Comparison of ENCODE assay signal across 12 cellular contexts in genomic region chr1:9145021-9145668, GRCh38. TPM values are rescaled to one million over a fixed set of nuclear protein-coding genes. Genes with fewer than 3 reads are reported as not detected.
DNase-seq lines count a peak whose midpoint lies in the region; ATAC-seq, FAIRE-seq and TF ChIP-seq lines count a peak whose summit lies in the region.
"Had no signal": no experiment of that assay in that cellular context is flagged by ENCODE, and none has a peak within 500 bp of the region (broad histone marks: within the 10 kb centered on the region; RNA-seq: fewer than 3 reads in every experiment).

No MANE protein-coding gene starts in this region.

- no peak overlapping the region for H4K12ac ChIP-seq in trophoblast cell (ENCODE audit: low read depth, low read length)

- H2BK5ac ChIP-seq in trophoblast cell (ENCODE audit: low read depth, low read length, poor library complexity): no peak overlapping the region

- H3K23ac ChIP-seq in trophoblast cell (ENCODE audit: low read length): no peak overlapping the region

- no peak overlapping the region for H3K27ac ChIP-seq in HL-60 (replicated peaks)
- no peak overlapping the region; the same call in 1 of the 2 replicates for H3K27ac ChIP-seq in GM12878 (ENCODE audit: control insufficient read depth, insufficient read depth)
- H3K27ac ChIP-seq in trophoblast cell (ENCODE audit: low read depth, low read length): no peak overlapping the region

- H3K4ac ChIP-seq in trophoblast cell (ENCODE audit: low read depth, low read length): no peak overlapping the region

- no peak overlapping the region for H2BK12ac ChIP-seq in trophoblast cell (ENCODE audit: low read length)

- POLR2A ChIA-PET in GM12878 (lab: Charles Lee): interaction anchor here (0.7 kb wide), 1 partner anchor 11 kb away, joined by 3 read pairs; no protein-coding TSS in a partner anchor

- H3K79me2 ChIP-seq in GM12878 (ENCODE audit: control insufficient read depth, insufficient read depth, low read length): no peaks in the 10 kb centered on the region
- no peaks in the 10 kb centered on the region for H3K79me2 ChIP-seq in trophoblast cell (ENCODE audit: control insufficient read depth, insufficient read depth, low read length, poor library complexity)

- H3K79me1 ChIP-seq in trophoblast cell (ENCODE audit: low read length): no peaks in the 10 kb centered on the region

- in situ Hi-C loops in GM12878 (cut with MboI): no loop called here

- H2AFZ ChIP-seq in GM12878 (ENCODE audit: control insufficient read depth, low read depth, low read length) (no peak overlapping the region), trophoblast cell (ENCODE audit: insufficient read depth, low read length, poor library complexity) (no peak overlapping the region)

- WGBS in GM12878 (ENCODE audit: insufficient coverage, insufficient replicate concordance, low lambda C conversion rate, missing lambda C conversion rate): 63% methylated on average over 17 of the region's 17 CpGs
- WGBS in trophoblast cell (ENCODE audit: extremely low coverage, insufficient coverage, insufficient read length): no CpG with 5 or more reads among the region's 17 CpGs

- H3K36me3 ChIP-seq in GM12878 (ENCODE audit: control insufficient read depth in 2 of 2, insufficient read depth in 2 of 2, low read length in 1 of 2) (peaks cover 0 to 2% of the 10 kb centered on the region in 2 experiments; a peak in 1 of 4 replicates), trophoblast cell (ENCODE audit: control insufficient read depth in 1 of 2, insufficient read depth in 2 of 2, low read length in 2 of 2) (peaks cover 2 to 4% of the 10 kb centered on the region in 2 experiments)

- no peak overlapping the region for H2BK120ac ChIP-seq in trophoblast cell (ENCODE audit: insufficient read depth, low read length, poor library complexity)

- BruUV-seq in GM12878 (replicated peaks; lab: Mats Ljungman, UMichigan): no TSS peak

- RAD21 ChIA-PET in GM12878 (lab: Charles Lee; ENCODE audit: unreplicated experiment): interaction anchor here (0.6 to 2.2 kb wide), 4 partner anchors 12 to 91 kb away, joined by 3 to 6 read pairs (median 3); no protein-coding TSS in a partner anchor

- H3K4me1 ChIP-seq in GM12878 (ENCODE audit: control insufficient read depth, insufficient read depth, low read length) (peaks cover 17% of the 10 kb centered on the region), trophoblast cell (ENCODE audit: control insufficient read depth in 1 of 2, insufficient read depth in 2 of 2, low read length in 2 of 2) (peaks cover under 1 to 1% of the 10 kb centered on the region in 2 experiments)

- SMC1A ChIA-PET in GM12878 (lab: Charles Lee; ENCODE audit: uncharacterized antibody, unreplicated experiment): no interaction called here

- H3K9ac ChIP-seq in GM12878 (ENCODE audit: control insufficient read depth, insufficient read depth, low read length) (no peak overlapping the region), trophoblast cell (ENCODE audit: low read length) (no peak overlapping the region)

- H4K8ac ChIP-seq in trophoblast cell (ENCODE audit: low read depth, low read length): no peak overlapping the region

- TF ChIP-seq POLR2A in GM12878 (IDR thresholded peaks at IDR 0.05; ENCODE audit: low read depth, low read length): no peak

- no peak for TF ChIP-seq RAD21 in GM12878 (IDR thresholded peaks at IDR 0.05; ENCODE audit: insufficient read depth, low read depth, low read length)

- H3K9me3 ChIP-seq in GM12878 (replicated peaks; ENCODE audit: control insufficient read depth, insufficient read depth, low read length) (no peaks in the 10 kb centered on the region), trophoblast cell (ENCODE audit: insufficient read depth, low read depth, low read length) (no peaks in the 10 kb centered on the region)

- intact Hi-C loops in GM12878 (cut with micrococcal nuclease; ENCODE audit: unreplicated experiment): no loop called here

- H4K91ac ChIP-seq in trophoblast cell (ENCODE audit: low read depth, low read length): no peak overlapping the region

- TF ChIP-seq EP300 in GM12878 (IDR thresholded peaks at IDR 0.05; ENCODE audit: borderline replicate concordance in 1 of 2, control insufficient read depth in 1 of 2, low read depth in 2 of 2, low read length in 2 of 2): no peak

- no peak overlapping the region for H2AK5ac ChIP-seq in trophoblast cell (ENCODE audit: low read length)

- CTCF ChIA-PET in GM12878 (lab: Yijun Ruan, JAX): interaction anchor here (1.3 to 2.2 kb wide), 2 partner anchors 34 to 51 kb away, joined by 6 to 13 read pairs; no protein-coding TSS in a partner anchor

- TF ChIP-seq CTCF in HL-60 (IDR thresholded peaks at IDR 0.05; ENCODE audit: insufficient read depth, low read length): no peak
- TF ChIP-seq CTCF in GM12878 (IDR thresholded peaks at IDR 0.05 in 2 of 3, conservative IDR thresholded peaks at IDR 0.05 in 1 of 3; ENCODE audit: control insufficient read depth in 2 of 3, extremely low read depth in 1 of 3, insufficient read depth in 1 of 3, low read depth in 3 of 3, low read length in 3 of 3): no peak

- no peak overlapping the region for H3K4me3 ChIP-seq in HL-60 (replicated peaks; ENCODE audit: insufficient read depth, low read length)
- H3K4me3 ChIP-seq in GM12878: no peak overlapping the region
- H3K4me3 ChIP-seq in trophoblast cell (ENCODE audit: low read depth, low read length): no peak overlapping the region

- FAIRE-seq in GM12878 (lab: Jason Lieb, UNC): no peak
- FAIRE-seq: H1 had no signal

- H3K27me3 ChIP-seq in HL-60 (ENCODE audit: insufficient read depth, poor library complexity, severe bottlenecking) (no peaks in the 10 kb centered on the region), GM12878 (replicated peaks in 1 of 2; ENCODE audit: control insufficient read depth in 2 of 2, insufficient read depth in 2 of 2, low read length in 1 of 2) (no peaks in the 10 kb centered on the region), trophoblast cell (ENCODE audit: insufficient read depth, low read length) (no peaks in the 10 kb centered on the region)

- H3K14ac ChIP-seq in trophoblast cell (ENCODE audit: low read length): no peak overlapping the region

- H4K20me1 ChIP-seq in GM12878 (ENCODE audit: control insufficient read depth, insufficient read depth): no peaks in the 10 kb centered on the region; the same call in 1 of the 2 replicates

- ATAC-seq in GM12878 (peak; percentile 62), HG03354 (IDR thresholded peaks at IDR 0.05; ENCODE audit: poor library complexity, severe bottlenecking, unreplicated experiment) (no peak)

- peak; percentile 35 for DNase-seq in activated CD4-positive, alpha-beta T cell treated with anti-CD3 and anti-CD28 coated beads for 48 hours
- DNase-seq in activated CD4-positive, alpha-beta T cell treated with anti-CD3 and anti-CD28 coated beads for 4 hours: no peak
- DNase-seq in HL-60 (ENCODE audit: low read depth in 1 of 2, low spot score in 1 of 2): peak; percentile 29 to 49
- no peak for DNase-seq in GM12878 (ENCODE audit: low read depth, low spot score)
- DNase-seq in trophoblast cell: peak; percentile 61 to 76
- no peak for DNase-seq in MV-4-11 (lab: John Stamatoyannopoulos, UW)
- no peak for DNase-seq in HuH-7.5 (ENCODE audit: low spot score)
- DNase-seq: caudate nucleus, hippocampal formation, nephron progenitor cell had no signal

- peak overlapping the region; percentile 30; the same call in 1 of the 2 replicates for H3K4me2 ChIP-seq in GM12878 (ENCODE audit: control insufficient read depth, insufficient read depth)
- H3K4me2 ChIP-seq in trophoblast cell (ENCODE audit: low read length): no peak overlapping the region

- H3K18ac ChIP-seq in trophoblast cell (ENCODE audit: low read length): no peak overlapping the region

TF ChIP-seq in GM12878, 131 proteins besides CTCF, POLR2A, EP300 and RAD21 (continues in another document):
- no peak for TF ChIP-seq PBX3 (IDR thresholded peaks at IDR 0.05; ENCODE audit: insufficient replicate concordance, low read depth, low read length)

RNA-seq across cellular contexts. Expression of gene GPR157, which starts 16.2 kb away (rescaled TPM):
- total RNA-seq in GM12878 (2013; cell fraction: nucleolus; rRNA removed): 22.6 and 27.6 TPM in 2 replicates
- total RNA-seq in GM12878 (2014; rRNA removed) (4.7 and 15.9 TPM in 2 replicates), GM12878 (2014; rRNA removed; fragmentation: Illumina TruSeq; extraction: Trizol) (2.8 and 5.0 TPM in 2 replicates), GM12878 (2021) (10.1 and 12.2 TPM in 2 replicates)
- 1.5 TPM for polyA plus RNA-seq in GM12878 (2011; ENCODE audit: low read depth)
- polyA plus RNA-seq in GM12878 (2011; rRNA removed) (1.3 and 3.7 TPM in 2 replicates), GM12878 (2014; fragmentation: Illumina TruSeq; extraction: Trizol) (2.5 and 2.8 TPM in 2 replicates), GM12878 (2014; fragmentation: Nextera tagmentation; extraction: Ambion mirVana) (1 to 10 TPM in 1 of 2 experiments, under 1 TPM in 1; 0.66 to 1.1 TPM), GM12878 (2014; rRNA removed) (2.6 and 3.2 TPM in 2 replicates), GM12878 (2016; fragmentation: Nextera tagmentation; extraction: Ambion mirVana) (1 to 10 TPM in 1 of 2 experiments, under 1 TPM in 1; 0.86 to 2.9 TPM)
- 1.8 and 2.0 TPM in 2 replicates for polyA plus RNA-seq in GM12878 (2011; cell fraction: cytosol; rRNA removed)
- 1.9 and 2.3 TPM in 2 replicates for polyA plus RNA-seq in GM12878 (2011; cell fraction: nucleus; rRNA removed)
- polyA plus RNA-seq in GM12878 (2012): 11.4 and 13.6 TPM in 2 replicates
- 2.6 and 8.1 TPM in 2 replicates for polyA minus RNA-seq in GM12878 (2011; rRNA and poly(A)+ RNA removed)
- 1.2 and 1.8 TPM in 2 replicates for polyA minus RNA-seq in GM12878 (2011; cell fraction: cytosol; rRNA and poly(A)+ RNA removed)
- polyA minus RNA-seq in GM12878 (2011; cell fraction: nucleus; rRNA and poly(A)+ RNA removed): 0.85 and 3.2 TPM in 2 replicates
- polyA plus RNA-seq in trophoblast cell (2013): 24.0 and 27.8 TPM in 2 replicates

Comparison
In these comparisons a context has a peak if more than half of its experiments do, and no peak if none do; other contexts are left out.
1. DNase-seq: peak in activated CD4-positive, alpha-beta T cell treated with anti-CD3 and anti-CD28 coated beads for 48 hours (single experiment), HL-60 (2 of 2) and trophoblast cell (2 of 2); none in activated CD4-positive, alpha-beta T cell treated with anti-CD3 and anti-CD28 coated beads for 4 hours (0 of 2), GM12878 (single experiment), MV-4-11 (single experiment) and HuH-7.5 (single experiment).